ENCODE assay signal across 8 cellular contexts in the genomic region with DNA sequence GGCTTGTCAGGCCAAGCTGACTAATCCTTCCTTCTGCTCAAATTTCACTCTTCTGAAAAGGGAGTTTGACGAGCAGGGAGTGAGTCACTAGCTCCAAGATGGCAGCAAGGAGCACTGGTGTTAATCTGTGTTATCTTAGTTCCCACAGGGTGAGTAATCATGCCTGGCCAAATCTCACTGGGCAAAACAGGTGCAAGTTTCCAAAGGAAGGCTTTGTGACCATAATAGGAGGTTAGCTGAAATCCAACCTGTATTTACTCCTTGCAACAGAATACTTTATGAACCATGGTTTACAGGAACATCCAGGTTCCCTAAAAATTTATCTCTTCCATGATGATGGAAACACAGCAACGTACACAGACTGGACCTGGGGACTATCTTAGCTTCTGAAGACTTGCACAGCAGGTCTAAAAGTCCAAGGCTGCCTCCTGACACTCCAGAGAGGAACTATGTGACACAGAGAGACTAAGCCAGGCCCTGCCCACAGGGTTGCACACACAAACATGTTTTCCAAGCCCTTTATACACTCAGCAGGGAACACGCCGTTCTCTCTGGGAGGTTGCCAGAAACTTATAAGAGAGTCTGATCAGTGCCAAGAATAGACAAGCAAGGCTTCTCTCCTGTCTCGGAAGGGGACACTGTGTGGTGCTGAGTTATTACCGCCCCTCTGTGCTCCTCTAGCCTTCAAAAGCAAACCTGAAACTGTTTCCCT. TPM values are rescaled to one million over a fixed set of nuclear protein-coding genes. Genes with fewer than 3 reads are reported as not detected.
DNase-seq lines count a peak whose midpoint lies in the region; ATAC-seq, FAIRE-seq and TF ChIP-seq lines count a peak whose summit lies in the region.

No MANE protein-coding gene starts in this region.

- ATAC-seq in GM18868 (IDR thresholded peaks at IDR 0.05; ENCODE audit: unreplicated experiment): no peak

- dilution Hi-C loops in keratinocyte (cut with MboI; ENCODE audit: extremely low pct_ligation_motif_present, low sequenced_read_pairs): no loop called here

- H3K4me3 ChIP-seq in keratinocyte (ENCODE audit: control insufficient read depth in 2 of 3, extremely low read depth in 1 of 3, insufficient read depth in 2 of 3, low read depth in 1 of 3, low read length in 3 of 3) (no peak overlapping the region), stomach (no peak overlapping the region)

- no peak overlapping the region for H2AFZ ChIP-seq in keratinocyte (ENCODE audit: control insufficient read depth, low read length)

- peak; percentile 98 for TF ChIP-seq EP300 in stomach (IDR thresholded peaks at IDR 0.05)

- no peaks in the 10 kb centered on the region for H4K20me1 ChIP-seq in keratinocyte (ENCODE audit: control insufficient read depth, extremely low read depth, insufficient read depth, low read length)

- H3K9me1 ChIP-seq in keratinocyte (ENCODE audit: control insufficient read depth, extremely low read depth, insufficient read depth, low read length): no peaks in the 10 kb centered on the region

- TF ChIP-seq CTCF in AG09319 (IDR thresholded peaks at IDR 0.05; ENCODE audit: low read depth, low read length) (no peak), keratinocyte (optimal IDR thresholded peaks at IDR 0.05 in 1 of 3, IDR thresholded peaks at IDR 0.05 in 1 of 3, conservative IDR thresholded peaks at IDR 0.05 in 1 of 3; ENCODE audit: extremely low read depth in 1 of 3, insufficient read depth in 2 of 3, low read length in 3 of 3) (no peak), stomach (IDR thresholded peaks at IDR 0.05) (no peak)

- whole genome bisulfite sequencing in stomach, 5 donors: 5 to 16% (median 11%) methylated on average over 6 of the region's 6 CpGs

- no peak overlapping the region for H3K4me2 ChIP-seq in keratinocyte (ENCODE audit: control insufficient read depth, extremely low read depth, insufficient read depth, low read depth, low read length)

- H3K27me3 ChIP-seq in keratinocyte (ENCODE audit: control insufficient read depth, extremely low read depth, insufficient read depth, low read length) (no peaks in the 10 kb centered on the region), stomach (no peaks in the 10 kb centered on the region)

- FAIRE-seq in keratinocyte (lab: Jason Lieb, UNC): peak; percentile 89

- intact Hi-C loops in stomach (cut with DNase I; ENCODE audit: low total_unique reads): no loop called here

- no peak overlapping the region for H3K27ac ChIP-seq in keratinocyte (ENCODE audit: control insufficient read depth, insufficient read depth, low read length)
- peak overlapping the region; percentile 87 to 96 (median 90) for H3K27ac ChIP-seq in stomach

- H3K4me1 ChIP-seq in keratinocyte (ENCODE audit: control insufficient read depth, extremely low read depth, insufficient read depth, low read length): peaks cover 14% of the 10 kb centered on the region
- H3K4me1 ChIP-seq in stomach: peaks cover 56 to 70% (median 63%) of the 10 kb centered on the region in 4 donors

- H3K9ac ChIP-seq in keratinocyte (ENCODE audit: control insufficient read depth, extremely low read depth, insufficient read depth, low read length): no peak overlapping the region

- H3K9me3 ChIP-seq in keratinocyte (ENCODE audit: control insufficient read depth, low read depth, low read length) (no peaks in the 10 kb centered on the region), stomach (no peaks in the 10 kb centered on the region)

- H3K36me3 ChIP-seq in keratinocyte (ENCODE audit: control insufficient read depth in 2 of 2, extremely low read depth in 1 of 2, insufficient read depth in 2 of 2, low read length in 2 of 2) (no peaks in the 10 kb centered on the region), stomach (no peaks in the 10 kb centered on the region)

- no peak for TF ChIP-seq POLR2A in stomach (IDR thresholded peaks at IDR 0.05)

- H3K79me2 ChIP-seq in keratinocyte (ENCODE audit: control insufficient read depth, insufficient read depth, low read length): no peaks in the 10 kb centered on the region

- DNase-seq in AG09319 (ENCODE audit: extremely low read depth, low read depth) (peak; percentile 8), NCI-H1092 (lab: John Stamatoyannopoulos, UW) (peak; percentile 85), brain pericyte (ENCODE audit: low read depth, low spot score) (peak; percentile 68), keratinocyte (ENCODE audit: low read depth, low spot score) (no peak), stomach (peak; percentile 94), activated T-cell treated with anti-CD3 and anti-CD28 coated beads for 4 hours (no peak)
- DNase-seq in activated CD8-positive, alpha-beta memory T cell treated with anti-CD3 and anti-CD28 coated beads, Interleukin-2, amount 50 U/mL, for 48 hours: no peak

RNA-seq across cellular contexts. Expression of a gene that starts 46.3 kb away (rescaled TPM):
- polyA plus RNA-seq in keratinocyte (not detected in 3 replicates), stomach (100 to 1,000 TPM in 1 of 3 donors, 10 to 100 TPM in 2; 53.5 to 122 (median 93.5) TPM)
- polyA plus RNA-seq in keratinocyte (2011; ENCODE audit: low read depth): 9.4 TPM
- polyA plus RNA-seq in keratinocyte (2011; cell fraction: cytosol; rRNA removed): not detected in 2 replicates
- polyA plus RNA-seq in keratinocyte (2011; cell fraction: nucleus; rRNA removed): not detected in 2 replicates
- polyA plus RNA-seq in keratinocyte (2012; ENCODE audit: low replicate concordance): 12.0 TPM in 1 of 2 replicates, not detected in the other
- polyA minus RNA-seq in keratinocyte: not detected in 3 replicates
- polyA minus RNA-seq in keratinocyte (2011; cell fraction: cytosol; rRNA and poly(A)+ RNA removed): 3.8 TPM
- not detected in 2 replicates for polyA minus RNA-seq in keratinocyte (2011; cell fraction: nucleus; rRNA and poly(A)+ RNA removed)
- 100 to 1,000 TPM in 3 of 5 donors, 10 to 100 TPM in 2; 83.5 to 697 (median 176) TPM for total RNA-seq in stomach

Comparison
In these comparisons a context has a peak if more than half of its experiments do, and no peak if none do; other contexts are left out.
1. DNase-seq: peak in AG09319 (single experiment), NCI-H1092 (single experiment), brain pericyte (single experiment) and stomach (single experiment); none in keratinocyte (single experiment), activated T-cell treated with anti-CD3 and anti-CD28 coated beads for 4 hours (single experiment) and activated CD8-positive, alpha-beta memory T cell treated with anti-CD3 and anti-CD28 coated beads, Interleukin-2, amount 50 U/mL, for 48 hours (single experiment).
2. RNA of a gene that starts 46.3 kb away (polyA plus RNA-seq): 53.5 to 122 TPM in stomach; 9.4 to 12.0 TPM in keratinocyte; every median in the first group is over 4 times any median in the second.